In genomic region chr4:150063128-150063527, GRCh38 we compare ENCODE assay signal across 16 cellular contexts. TPM values are rescaled to one million over a fixed set of nuclear protein-coding genes. Genes with fewer than 3 reads are reported as not detected.
"Had no signal": no experiment of that assay in that cellular context is flagged by ENCODE, and none has a peak within 500 bp of the region (broad histone marks: within the 10 kb centered on the region; RNA-seq: fewer than 3 reads in every experiment).

No MANE protein-coding gene starts in this region.

- DNase-seq: activated CD4-positive, alpha-beta memory T cell treated with anti-CD3 and anti-CD28 coated beads, Interleukin-2, amount 10 ng/mL, durations not matched to agents 7 days and 5 days; activated CD4-positive, alpha-beta T cell treated with anti-CD3 and anti-CD28 coated beads for 36 hours; activated gamma-delta T cell; activated naive CD8-positive, alpha-beta T cell treated with anti-CD3 and anti-CD28 coated beads, Interleukin-2, amount 10 ng/mL, durations not matched to agents 7 days and 5 days; activated T-cell treated with anti-CD3 and anti-CD28 coated beads, Interleukin-2, amount 50 U/mL, for 48 hours; colonic mucosa; effector CD4-positive, alpha-beta T cell; mammary epithelial cell; nephron progenitor cell; T-helper 9 cell; thyroid gland; uterus; WERI-Rb-1 had no signal

- H3K27me3 ChIP-seq: ascending aorta, cardiac muscle cell, colonic mucosa, thyroid gland, uterus had no signal

- H3K27ac ChIP-seq: ascending aorta, cardiac muscle cell, colonic mucosa, skin epidermis, thyroid gland, uterus, WERI-Rb-1 had no signal

- H3K4me1 ChIP-seq: ascending aorta, colonic mucosa, uterus had no signal

- H3K36me3 ChIP-seq: ascending aorta, cardiac muscle cell, colonic mucosa, thyroid gland, uterus, WERI-Rb-1 had no signal

- H3K9me3 ChIP-seq: ascending aorta, colonic mucosa, thyroid gland, uterus had no signal

- H3K4me3 ChIP-seq: ascending aorta, cardiac muscle cell, colonic mucosa, skin epidermis, thyroid gland, uterus had no signal

- ATAC-seq: activated CD4-positive, alpha-beta T cell treated with anti-CD3 and anti-CD28 coated beads for 36 hours had no signal

RNA-seq across cellular contexts. Expression of gene DCLK2, which starts 15.1 kb away (rescaled TPM):
- total RNA-seq: activated CD4-positive, alpha-beta T cell treated with anti-CD3 and anti-CD28 coated beads for 36 hours; activated naive CD8-positive, alpha-beta T cell treated with anti-CD3 and anti-CD28 coated beads, Interleukin-2, amount 10 ng/mL, durations not matched to agents 7 days and 5 days had no signal
